ENCODE assay signal across 27 cellular contexts in the genomic region with DNA sequence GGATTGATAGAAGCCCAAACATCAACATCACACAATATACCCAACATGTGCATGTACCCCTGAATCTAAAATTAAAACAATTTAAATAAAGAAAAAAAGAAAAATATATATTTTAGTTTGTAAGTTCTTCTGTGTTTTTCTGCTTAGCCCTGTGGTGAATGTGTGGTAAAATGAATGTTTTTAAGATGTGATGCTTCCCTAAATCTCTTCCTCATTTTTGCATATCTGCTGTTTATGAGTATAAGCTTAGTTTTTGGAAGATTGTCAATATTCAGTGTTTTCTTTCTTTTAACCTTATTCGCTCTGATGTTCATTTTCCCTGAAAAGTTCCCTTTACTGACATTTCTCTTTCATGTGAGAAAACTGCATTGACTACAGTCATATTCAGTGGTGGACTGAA. TPM values are rescaled to one million over a fixed set of nuclear protein-coding genes. Genes with fewer than 3 reads are reported as not detected.
"Had no signal": no experiment of that assay in that cellular context is flagged by ENCODE, and none has a peak within 500 bp of the region (broad histone marks: within the 10 kb centered on the region; RNA-seq: fewer than 3 reads in every experiment).

No MANE protein-coding gene starts in this region.

- H3K27ac Mint-ChIP-seq: activated CD4-positive, alpha-beta memory T cell treated with anti-CD3 and anti-CD28 coated beads for 36 hours; activated naive CD4-positive, alpha-beta T cell treated with anti-CD3 and anti-CD28 coated beads, Interleukin-2, amount 50 U/mL, for 72 hours; activated T-helper 1 cell treated with anti-CD3 and anti-CD28 coated beads, Interleukin-12 subunit alpha, Interleukin-12 subunit beta, Interleukin-2, Interleukin-4 antibody, amounts not matched to agents 30 ng/mL and 10 ng/mL and 1 ng/mL, durations not matched to agents 14 hours and 24 hours and 36 hours; immature natural killer cell; naive thymus-derived CD8-positive, alpha-beta T cell; stimulated activated naive CD8-positive, alpha-beta T cell treated with anti-CD3 and anti-CD28 coated beads, Interleukin-15, Interleukin-2, amounts not matched to agents 100 ng/mL and 50 ng/mL, for 24 hours had no signal

- H3K9me3 Mint-ChIP-seq: activated CD4-positive, alpha-beta memory T cell treated with anti-CD3 and anti-CD28 coated beads for 36 hours; activated naive CD4-positive, alpha-beta T cell treated with anti-CD3 and anti-CD28 coated beads, Interleukin-2, amount 50 U/mL, for 72 hours; activated T-helper 1 cell treated with anti-CD3 and anti-CD28 coated beads, Interleukin-12 subunit alpha, Interleukin-12 subunit beta, Interleukin-2, Interleukin-4 antibody, amounts not matched to agents 30 ng/mL and 10 ng/mL and 1 ng/mL, durations not matched to agents 14 hours and 24 hours and 36 hours; immature natural killer cell; naive thymus-derived CD8-positive, alpha-beta T cell; stimulated activated naive CD8-positive, alpha-beta T cell treated with anti-CD3 and anti-CD28 coated beads, Interleukin-15, Interleukin-2, amounts not matched to agents 100 ng/mL and 50 ng/mL, for 24 hours had no signal

- FAIRE-seq: bronchial epithelial cell had no signal

- H3K36me3 ChIP-seq: gastrocnemius medialis, heart right ventricle, suprapubic skin, transverse colon, vagina had no signal

- H3K4me3 ChIP-seq: gastrocnemius medialis, heart right ventricle, mucosa of descending colon, psoas muscle, skin epidermis, suprapubic skin, transverse colon, vagina had no signal

- H3K36me3 Mint-ChIP-seq: activated CD4-positive, alpha-beta memory T cell treated with anti-CD3 and anti-CD28 coated beads for 36 hours; activated naive CD4-positive, alpha-beta T cell treated with anti-CD3 and anti-CD28 coated beads, Interleukin-2, amount 50 U/mL, for 72 hours; immature natural killer cell; naive thymus-derived CD8-positive, alpha-beta T cell had no signal

- DNase-seq: activated CD4-positive, alpha-beta memory T cell treated with anti-CD3 and anti-CD28 coated beads for 36 hours; activated CD4-positive, alpha-beta T cell treated with anti-CD3 and anti-CD28 coated beads for 4 hours; activated gamma-delta T cell treated with Interleukin-2 at 50 U/mL for 16 hours; activated T-cell treated with anti-CD3 and anti-CD28 coated beads for 4 hours; cerebellar nuclear complex; effector CD8-positive, alpha-beta T cell; gastrocnemius medialis; heart right ventricle; immature natural killer cell; kidney glomerular epithelial cell; mesenchymal stem cell; mucosa of descending colon; naive thymus-derived CD8-positive, alpha-beta T cell; psoas muscle; right cardiac atrium; stimulated activated CD4-positive, alpha-beta T cell treated with anti-CD3 and anti-CD28 coated beads, Interleukin-15, amount 100 ng/mL, for 24 hours; stimulated activated CD4-positive, alpha-beta T cell treated with anti-CD3 and anti-CD28 coated beads, Interleukin-2, amount 100 ng/mL, for 48 hours; T1000; transverse colon had no signal

- H3K27ac ChIP-seq: gastrocnemius medialis, psoas muscle, suprapubic skin, transverse colon, vagina had no signal

- H3K4me3 Mint-ChIP-seq: activated CD4-positive, alpha-beta memory T cell treated with anti-CD3 and anti-CD28 coated beads for 36 hours; activated T-helper 1 cell treated with anti-CD3 and anti-CD28 coated beads, Interleukin-12 subunit alpha, Interleukin-12 subunit beta, Interleukin-2, Interleukin-4 antibody, amounts not matched to agents 30 ng/mL and 10 ng/mL and 1 ng/mL, durations not matched to agents 14 hours and 24 hours and 36 hours; immature natural killer cell; naive thymus-derived CD8-positive, alpha-beta T cell; stimulated activated naive CD8-positive, alpha-beta T cell treated with anti-CD3 and anti-CD28 coated beads, Interleukin-15, Interleukin-2, amounts not matched to agents 100 ng/mL and 50 ng/mL, for 24 hours had no signal

- H3K4me1 ChIP-seq: psoas muscle, suprapubic skin, vagina had no signal

- H3K27me3 ChIP-seq: heart right ventricle, suprapubic skin, transverse colon, vagina had no signal

- H3K9me3 ChIP-seq: gastrocnemius medialis, heart right ventricle, mucosa of descending colon, psoas muscle, suprapubic skin, transverse colon, vagina had no signal

- ATAC-seq: activated naive CD4-positive, alpha-beta T cell treated with anti-CD3 and anti-CD28 coated beads, Interleukin-2, amount 50 U/mL, for 72 hours; esophagus mucosa; gastrocnemius medialis; mucosa of descending colon; naive thymus-derived CD8-positive, alpha-beta T cell; psoas muscle had no signal

- H3K27me3 Mint-ChIP-seq: activated CD4-positive, alpha-beta memory T cell treated with anti-CD3 and anti-CD28 coated beads for 36 hours had no signal

RNA-seq across cellular contexts. Expression of gene DAB2, which starts 44.4 kb away (rescaled TPM):
- total RNA-seq: activated CD4-positive, alpha-beta memory T cell treated with anti-CD3 and anti-CD28 coated beads for 36 hours; activated T-helper 1 cell treated with anti-CD3 and anti-CD28 coated beads, Interleukin-12 subunit alpha, Interleukin-12 subunit beta, Interleukin-2, Interleukin-4 antibody, amounts not matched to agents 30 ng/mL and 10 ng/mL and 1 ng/mL, durations not matched to agents 14 hours and 24 hours and 36 hours had no signal
